ENCODE assay signal across 8 cellular contexts in the genomic region with DNA sequence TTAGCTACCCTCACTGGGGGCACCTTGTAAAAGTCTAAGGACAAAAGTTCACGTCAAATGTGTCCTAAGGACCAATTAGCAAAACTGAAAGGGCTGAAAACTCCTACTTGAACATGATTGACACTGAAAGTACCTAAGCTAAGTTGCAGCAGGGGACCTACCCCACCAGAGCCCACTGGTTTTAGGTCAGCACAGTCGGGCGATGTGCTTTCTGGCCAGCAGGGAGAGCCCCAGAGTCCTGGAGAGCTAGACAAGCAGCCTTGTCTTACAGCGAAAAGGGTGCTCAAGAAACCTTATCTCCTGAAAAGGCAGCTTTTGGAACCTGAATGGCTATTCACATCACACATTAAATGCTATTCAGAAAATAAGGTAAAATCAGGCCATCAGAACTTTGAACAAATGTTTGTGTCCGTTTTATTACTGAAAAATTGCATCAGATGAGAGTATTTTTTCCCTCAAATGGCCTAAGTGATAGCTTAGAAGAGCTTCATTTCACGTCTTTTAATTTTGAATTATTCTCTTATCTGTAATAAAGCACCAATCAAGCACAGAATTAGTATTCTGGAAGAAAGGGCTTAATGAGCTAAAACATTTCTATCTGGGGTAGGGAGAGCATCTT. TPM values are rescaled to one million over a fixed set of nuclear protein-coding genes. Genes with fewer than 3 reads are reported as not detected.
DNase-seq lines count a peak whose midpoint lies in the region; ATAC-seq and TF ChIP-seq lines count a peak whose summit lies in the region.

No MANE protein-coding gene starts in this region.

- ATAC-seq in GM18511 (IDR thresholded peaks at IDR 0.05; ENCODE audit: unreplicated experiment) (peak; percentile 82), GM19035 (IDR thresholded peaks at IDR 0.05; ENCODE audit: unreplicated experiment) (no peak)

- CTCF ChIA-PET in A673 (lab: Charles Lee): interaction anchor here (0.6 kb wide), 1 partner anchor 100 kb away, joined by 3 read pairs; no protein-coding TSS in a partner anchor

- H3K4me1 ChIP-seq in A673 (ENCODE audit: insufficient read depth, low read length, poor library complexity, severe bottlenecking): no peaks in the 10 kb centered on the region

- BruUV-seq in A673 (replicated peaks; lab: Mats Ljungman, UMichigan): no TSS peak

- no peaks in the 10 kb centered on the region for H3K36me3 ChIP-seq in A673 (ENCODE audit: insufficient read depth, low read length, poor library complexity, severe bottlenecking)

- no peak overlapping the region for H3K27ac ChIP-seq in A673 (ENCODE audit: low read depth, low read length, poor library complexity, severe bottlenecking)

- POLR2A ChIA-PET in A673 (lab: Charles Lee; ENCODE audit: low non-redundant PET): no interaction called here

- peaks cover 9% of the 10 kb centered on the region for H3K9me3 ChIP-seq in A673 (ENCODE audit: low read depth, low read length, poor library complexity, severe bottlenecking)

- H3K27me3 ChIP-seq in A673 (replicated peaks; ENCODE audit: insufficient read depth, low read depth, low read length, poor library complexity): peaks cover 28% of the 10 kb centered on the region

- H3K4me3 ChIP-seq in A673 (ENCODE audit: low read depth, low read length, poor library complexity, severe bottlenecking) (no peak overlapping the region), fibroblast of pulmonary artery (replicated peaks; ENCODE audit: low read depth, low read length) (no peak overlapping the region)

- peak; percentile 47 for DNase-seq in A673 (ENCODE audit: low spot score)
- peak; percentile 32 for DNase-seq in activated CD4-positive, alpha-beta T cell treated with anti-CD3 and anti-CD28 coated beads, Interleukin-2, amount 50 U/mL, for 1 hour
- DNase-seq in fibroblast of pulmonary artery (ENCODE audit: low read depth): peak; percentile 29
- DNase-seq in stimulated activated CD4-positive, alpha-beta T cell treated with anti-CD3 and anti-CD28 coated beads, TNF-alpha, amount 100 ng/mL, for 48 hours (ENCODE audit: low read depth in 3 of 3): peak in 2 of 3 donors; percentile 34 to 36
- no peak for DNase-seq in nucleus accumbens (lab: John Stamatoyannopoulos, UW)

- peak; percentile 64 for TF ChIP-seq CTCF in A673 (conservative IDR thresholded peaks at IDR 0.05; ENCODE audit: low read depth, low read length)
- peak; percentile 77 for TF ChIP-seq CTCF in LNCAP (IDR thresholded peaks at IDR 0.05)
- TF ChIP-seq CTCF in fibroblast of pulmonary artery (IDR thresholded peaks at IDR 0.05; ENCODE audit: low read length, missing control alignments): peak; percentile 63

- intact Hi-C loops in A673 (cut with micrococcal nuclease; ENCODE audit: unreplicated experiment): no loop called here

RNA-seq across cellular contexts. Expression of a gene that starts 52.2 kb away (rescaled TPM):
- total RNA-seq in A673 (2021): 242 and 249 TPM in 2 replicates

Comparison
In these comparisons a context has a peak if more than half of its experiments do, and no peak if none do; other contexts are left out.
1. DNase-seq: peak in A673 (single experiment), activated CD4-positive, alpha-beta T cell treated with anti-CD3 and anti-CD28 coated beads, Interleukin-2, amount 50 U/mL, for 1 hour (single experiment), fibroblast of pulmonary artery (single experiment) and stimulated activated CD4-positive, alpha-beta T cell treated with anti-CD3 and anti-CD28 coated beads, TNF-alpha, amount 100 ng/mL, for 48 hours (2 of 3); none in nucleus accumbens (0 of 56).
2. Peak in every context shown above with its lines, with median percentiles within 50 percentile points of each other: CTCF ChIP-seq.